In the genomic region with DNA sequence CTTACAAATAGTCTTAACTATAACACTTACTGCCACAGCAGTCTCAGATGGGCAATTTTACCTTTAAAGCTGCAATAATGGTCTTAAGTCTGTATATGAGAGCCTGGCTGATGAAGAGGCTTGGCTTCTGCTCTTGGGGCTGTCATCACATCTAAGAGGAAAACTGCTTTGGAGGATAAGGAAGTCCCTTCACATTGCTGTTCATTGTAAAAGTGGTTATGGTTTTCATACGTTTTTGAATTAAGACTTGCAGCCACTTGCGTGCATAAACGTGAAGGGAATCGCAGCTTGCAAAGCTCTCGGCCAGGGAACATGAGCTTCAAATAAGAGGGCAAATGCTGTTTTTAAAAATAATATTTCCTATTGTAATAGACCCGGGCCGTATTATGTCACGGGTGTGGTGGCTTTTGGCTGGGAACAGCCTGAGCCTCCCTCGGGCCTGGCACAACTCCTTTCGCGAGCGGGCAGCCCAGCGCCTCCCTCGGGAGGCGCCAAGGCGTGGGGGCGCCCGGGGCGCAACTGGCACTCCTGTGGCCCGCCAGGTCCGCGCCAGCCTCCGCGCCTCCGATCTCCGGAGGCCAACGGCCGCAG, we compare ENCODE assay signal across 1 cellular context.
A peak's percentile ranks its signal among the peaks of the same experiment; 100 is the strongest.
TF ChIP-seq lines count a peak whose summit lies in the region.

No MANE protein-coding gene starts in this region.

TF ChIP-seq in A549, 52 proteins besides CTCF, POLR2A, EP300 and RAD21 (continued from another document):
- TF ChIP-seq PHF8 (IDR thresholded peaks at IDR 0.05; ENCODE audit: borderline replicate concordance, low read depth): peak; percentile 53; the same call in 1 of the 2 replicates
- TF ChIP-seq, protein P1, sequence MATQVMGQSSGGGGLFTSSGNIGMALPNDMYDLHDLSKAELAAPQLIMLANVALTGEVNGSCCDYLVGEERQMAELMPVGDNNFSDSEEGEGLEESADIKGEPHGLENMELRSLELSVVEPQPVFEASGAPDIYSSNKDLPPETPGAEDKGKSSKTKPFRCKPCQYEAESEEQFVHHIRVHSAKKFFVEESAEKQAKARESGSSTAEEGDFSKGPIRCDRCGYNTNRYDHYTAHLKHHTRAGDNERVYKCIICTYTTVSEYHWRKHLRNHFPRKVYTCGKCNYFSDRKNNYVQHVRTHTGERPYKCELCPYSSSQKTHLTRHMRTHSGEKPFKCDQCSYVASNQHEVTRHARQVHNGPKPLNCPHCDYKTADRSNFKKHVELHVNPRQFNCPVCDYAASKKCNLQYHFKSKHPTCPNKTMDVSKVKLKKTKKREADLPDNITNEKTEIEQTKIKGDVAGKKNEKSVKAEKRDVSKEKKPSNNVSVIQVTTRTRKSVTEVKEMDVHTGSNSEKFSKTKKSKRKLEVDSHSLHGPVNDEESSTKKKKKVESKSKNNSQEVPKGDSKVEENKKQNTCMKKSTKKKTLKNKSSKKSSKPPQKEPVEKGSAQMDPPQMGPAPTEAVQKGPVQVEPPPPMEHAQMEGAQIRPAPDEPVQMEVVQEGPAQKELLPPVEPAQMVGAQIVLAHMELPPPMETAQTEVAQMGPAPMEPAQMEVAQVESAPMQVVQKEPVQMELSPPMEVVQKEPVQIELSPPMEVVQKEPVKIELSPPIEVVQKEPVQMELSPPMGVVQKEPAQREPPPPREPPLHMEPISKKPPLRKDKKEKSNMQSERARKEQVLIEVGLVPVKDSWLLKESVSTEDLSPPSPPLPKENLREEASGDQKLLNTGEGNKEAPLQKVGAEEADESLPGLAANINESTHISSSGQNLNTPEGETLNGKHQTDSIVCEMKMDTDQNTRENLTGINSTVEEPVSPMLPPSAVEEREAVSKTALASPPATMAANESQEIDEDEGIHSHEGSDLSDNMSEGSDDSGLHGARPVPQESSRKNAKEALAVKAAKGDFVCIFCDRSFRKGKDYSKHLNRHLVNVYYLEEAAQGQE (IDR thresholded peaks at IDR 0.05): no peak
